Comparison of ENCODE assay signal across 10 cellular contexts in genomic region chr1:154176341-154176740, GRCh38. TPM values are rescaled to one million over a fixed set of nuclear protein-coding genes. Genes with fewer than 3 reads are reported as not detected.
DNase-seq lines count a peak whose midpoint lies in the region; ATAC-seq and TF ChIP-seq lines count a peak whose summit lies in the region.
"Had no signal": no experiment of that assay in that cellular context is flagged by ENCODE, and none has a peak within 500 bp of the region (broad histone marks: within the 10 kb centered on the region; RNA-seq: fewer than 3 reads in every experiment).

No MANE protein-coding gene starts in this region.

- DNase-seq in Right ventricle myocardium inferior (ENCODE audit: missing footprints) = no peak
- no peak for DNase-seq in cardiac septum (ENCODE audit: low spot score)
- peak; percentile 43 for DNase-seq in astrocyte of the cerebellum (ENCODE audit: low read depth)
- peak; percentile 83 for DNase-seq in kidney tubule cell (ENCODE audit: low spot score)
- no peak for DNase-seq in upper lobe of right lung
- no peak for DNase-seq in NCI-H510A (lab: John Stamatoyannopoulos, UW)
- DNase-seq in ecto neural progenitor cell (ENCODE audit: low spot score) = no peak
- no peak for DNase-seq in coronary artery (ENCODE audit: low spot score)
- DNase-seq: DMS53, NCI-H748 treated with DMSO at 0.1 percent for 48 hours had no signal

- H3K4me3 ChIP-seq in astrocyte of the cerebellum (ENCODE audit: low read depth, low read length) = no peak overlapping the region
- H3K4me3 ChIP-seq in upper lobe of right lung = no peak overlapping the region
- H3K4me3 ChIP-seq in coronary artery = no peak overlapping the region

- in situ Hi-C loops in astrocyte of the cerebellum (cut with HindIII; ENCODE audit: low sequenced_read_pairs) = no loop called here

- H3K36me3 ChIP-seq in upper lobe of right lung = peaks cover 54% of the 10 kb centered on the region

- peak overlapping the region; percentile 51 for H3K27ac ChIP-seq in upper lobe of right lung
- peak overlapping the region in 1 of 2 donors; percentile 43 for H3K27ac ChIP-seq in coronary artery

- ATAC-seq in Right ventricle myocardium inferior (peak; percentile 53), upper lobe of right lung (peak; percentile 69)

- H3K27me3 ChIP-seq in upper lobe of right lung = no peaks in the 10 kb centered on the region

- H3K9me3 ChIP-seq in upper lobe of right lung = no peaks in the 10 kb centered on the region

- no peak for TF ChIP-seq CTCF in astrocyte of the cerebellum (IDR thresholded peaks at IDR 0.05; ENCODE audit: low read depth, low read length, missing control alignments)
- TF ChIP-seq CTCF in upper lobe of right lung (IDR thresholded peaks at IDR 0.05) = no peak
- TF ChIP-seq CTCF in coronary artery (IDR thresholded peaks at IDR 0.05) = no peak

- intact Hi-C loops in Right ventricle myocardium inferior (cut with DNase I) (no loop called here), cardiac septum (cut with DNase I) (loop anchor here (10.0 kb wide), 1 partner anchor 182 kb away; the partner anchor contains the start of gene RPS27), upper lobe of right lung (cut with DNase I) (no loop called here)

- peaks cover 63% of the 10 kb centered on the region for H3K4me1 ChIP-seq in upper lobe of right lung

RNA-seq across cellular contexts. Expression of gene TPM3, which starts 15.6 kb away (rescaled TPM):
- total RNA-seq in Right ventricle myocardium inferior (102 TPM), cardiac septum (364 TPM), upper lobe of right lung (326 TPM)

RNA-seq across cellular contexts. Expression of gene NUP210L, which starts 21.5 kb away (rescaled TPM):
- 0.30 TPM for total RNA-seq in Right ventricle myocardium inferior
- 0.48 TPM for total RNA-seq in cardiac septum
- total RNA-seq in upper lobe of right lung = 2.1 TPM

RNA-seq across cellular contexts. Expression of gene CFAP141, which starts 29.8 kb away (rescaled TPM):
- total RNA-seq in Right ventricle myocardium inferior (not detected), cardiac septum (not detected), upper lobe of right lung (not detected)

RNA-seq across cellular contexts. Expression of gene UBAP2L, which starts 44.4 kb away (rescaled TPM):
- total RNA-seq in Right ventricle myocardium inferior (90.2 TPM), cardiac septum (111 TPM), upper lobe of right lung (156 TPM)

Comparison
In these comparisons a context has a peak if more than half of its experiments do, and no peak if none do; other contexts are left out.
1. DNase-seq: peak in astrocyte of the cerebellum (single experiment) and kidney tubule cell (single experiment); none in Right ventricle myocardium inferior (single experiment), cardiac septum (single experiment), upper lobe of right lung (single experiment), NCI-H510A (single experiment), ecto neural progenitor cell (single experiment) and coronary artery (single experiment).